8 cellular contexts compared by ENCODE assay signal in the genomic region with DNA sequence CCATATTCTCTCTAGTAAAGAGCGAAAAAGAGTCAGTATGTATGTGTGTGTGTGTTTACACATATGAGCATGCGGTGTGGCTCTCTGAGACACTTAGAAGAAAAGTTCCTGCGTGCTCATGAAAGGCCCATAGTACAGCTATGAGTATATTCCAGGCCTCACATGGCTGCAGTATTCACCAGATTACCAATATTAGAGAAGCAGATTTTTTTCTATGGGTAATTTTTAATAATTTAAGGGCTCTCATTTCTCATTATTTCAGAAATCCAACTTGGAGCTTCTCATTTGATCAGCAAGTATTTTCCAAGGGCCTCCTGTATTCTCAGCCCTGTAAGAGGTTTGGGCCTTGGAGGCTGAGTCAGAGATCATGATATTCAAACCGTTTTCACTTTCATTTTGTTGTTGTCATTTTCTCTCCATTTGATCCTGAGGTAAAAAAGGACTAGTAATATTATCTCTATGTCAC.
DNase-seq lines count a peak whose midpoint lies in the region; ATAC-seq and TF ChIP-seq lines count a peak whose summit lies in the region.

No MANE protein-coding gene starts in this region.

- DNase-seq in activated CD8-positive, alpha-beta memory T cell treated with anti-CD3 and anti-CD28 coated beads, Interleukin-2, amount 50 U/mL, for 4 hours = peak; percentile 17
- no peak for DNase-seq in activated CD8-positive, alpha-beta memory T cell treated with anti-CD3 and anti-CD28 coated beads, Interleukin-2, amount 50 U/mL, for 48 hours
- DNase-seq in Peyer's patch (no peak), colonic mucosa (no peak), omental fat pad (ENCODE audit: low spot score) (no peak), NCI-H1417 (lab: John Stamatoyannopoulos, UW) (no peak)
- no peak for DNase-seq in stimulated activated CD8-positive, alpha-beta memory T cell treated with anti-CD3 and anti-CD28 coated beads, Interleukin-4, amount 100 ng/mL, for 48 hours

- H3K27me3 ChIP-seq in Peyer's patch (no peaks in the 10 kb centered on the region), colonic mucosa (no peaks in the 10 kb centered on the region)

- H3K27ac ChIP-seq in Peyer's patch (peak overlapping the region; percentile 35 to 66 (median 52)), colonic mucosa (peak overlapping the region; percentile 49)

- H3K9me3 ChIP-seq in Peyer's patch = no peaks in the 10 kb centered on the region
- H3K9me3 ChIP-seq in colonic mucosa = no peaks in the 10 kb centered on the region

- ATAC-seq in HG02885 (IDR thresholded peaks at IDR 0.05; ENCODE audit: poor library complexity, unreplicated experiment) (peak; percentile 89), omental fat pad (ENCODE audit: low FRiP score) (peak; percentile 57)

- TF ChIP-seq CTCF in Peyer's patch (IDR thresholded peaks at IDR 0.05) (no peak), colonic mucosa (IDR thresholded peaks at IDR 0.05) (no peak), omental fat pad (IDR thresholded peaks at IDR 0.05) (no peak)

- H3K4me1 ChIP-seq in Peyer's patch = peaks cover 0 to 13% (median 2%) of the 10 kb centered on the region in 4 donors
- no peaks in the 10 kb centered on the region for H3K4me1 ChIP-seq in colonic mucosa

- H3K4me3 ChIP-seq in Peyer's patch (peak overlapping the region in 2 of 4 donors; percentile 26 to 27), colonic mucosa (no peak overlapping the region)

- intact Hi-C loops in colonic mucosa (cut with DNase I) = no loop called here

- TF ChIP-seq POLR2A in Peyer's patch (IDR thresholded peaks at IDR 0.05) = no peak

- H3K9ac ChIP-seq in colonic mucosa (ENCODE audit: low read depth in 2 of 2, low read length in 2 of 2) = no peak overlapping the region

- H3K36me3 ChIP-seq in Peyer's patch (no peaks in the 10 kb centered on the region), colonic mucosa (no peaks in the 10 kb centered on the region)
